8 cellular contexts compared by ENCODE assay signal in genomic region chr6:122839477-122839876, GRCh38. TPM values are rescaled to one million over a fixed set of nuclear protein-coding genes. Genes with fewer than 3 reads are reported as not detected.
A peak's percentile ranks its signal among the peaks of the same experiment; 100 is the strongest.
DNase-seq lines count a peak whose midpoint lies in the region; ATAC-seq and TF ChIP-seq lines count a peak whose summit lies in the region.

No MANE protein-coding gene starts in this region.

- H3K27me3 ChIP-seq in body of pancreas, result no peaks in the 10 kb centered on the region

- DNase-seq in 8988T (peak; percentile 57), NCI-H1092 (lab: John Stamatoyannopoulos, UW) (peak; percentile 41), T follicular helper cell (ENCODE audit: low read depth) (peak; percentile 22), body of pancreas (peak; percentile 62 to 70 (median 69)), iris pigment epithelial cell (ENCODE audit: low read depth) (peak; percentile 54)
- DNase-seq in stimulated activated CD4-positive, alpha-beta T cell treated with anti-CD3 and anti-CD28 coated beads, Interleukin-1b, Interleukin-23, amount 100 ng/mL, for 1 hour (ENCODE audit: low read depth in 2 of 2), result peak; percentile 1 to 5

- 0 to 4% methylated on average over 1 of the region's 1 CpG for WGBS in body of pancreas, 2 donors

- H3K4me3 ChIP-seq in body of pancreas, result no peak overlapping the region

- TF ChIP-seq CTCF in GM12873 (IDR thresholded peaks at IDR 0.05; ENCODE audit: insufficient read depth, low read depth, low read length, missing control alignments) (peak; percentile 59), body of pancreas (IDR thresholded peaks at IDR 0.05) (peak; percentile 50 to 84 (median 80))

- H3K9me3 ChIP-seq in body of pancreas, result no peaks in the 10 kb centered on the region

- H3K27ac ChIP-seq in body of pancreas, result no peak overlapping the region

- H3K4me1 ChIP-seq in body of pancreas, result no peaks in the 10 kb centered on the region

- ATAC-seq in HG02623 (IDR thresholded peaks at IDR 0.05; ENCODE audit: unreplicated experiment) (peak; percentile 94), body of pancreas (peak; percentile 84)

- intact Hi-C loops in body of pancreas (cut with DNase I), result loop anchor here (5.0 kb wide), 1 partner anchor 107 kb away; no protein-coding TSS in a partner anchor

- H3K36me3 ChIP-seq in body of pancreas (replicated peaks in 1 of 2; ENCODE audit: insufficient read depth in 1 of 2, low read depth in 2 of 2), result no peaks in the 10 kb centered on the region

- TF ChIP-seq POLR2A in body of pancreas (IDR thresholded peaks at IDR 0.05), result no peak

RNA-seq across cellular contexts. Expression of gene SMPDL3A, which starts 50.4 kb away (rescaled TPM):
- 10 to 100 TPM; 11.5 to 21.3 TPM for total RNA-seq in body of pancreas

RNA-seq across cellular contexts. Expression of gene FABP7, which starts 60.0 kb away (rescaled TPM):
- not detected for total RNA-seq in body of pancreas

Comparison
In these comparisons a context has a peak if more than half of its experiments do, and no peak if none do; other contexts are left out.
1. DNase-seq: peak in every context shown above with its lines; median percentile 69 in body of pancreas; 57 in 8988T; 54 in iris pigment epithelial cell; 41 in NCI-H1092; 22 in T follicular helper cell; 3 in stimulated activated CD4-positive, alpha-beta T cell treated with anti-CD3 and anti-CD28 coated beads, Interleukin-1b, Interleukin-23, amount 100 ng/mL, for 1 hour.